Comparison of ENCODE assay signal across 23 cellular contexts in genomic region chr6:166252601-166253000, GRCh38. TPM values are rescaled to one million over a fixed set of nuclear protein-coding genes. Genes with fewer than 3 reads are reported as not detected.
A peak's percentile ranks its signal among the peaks of the same experiment; 100 is the strongest.
DNase-seq lines count a peak whose midpoint lies in the region; FAIRE-seq and TF ChIP-seq lines count a peak whose summit lies in the region.
"Had no signal": no experiment of that assay in that cellular context is flagged by ENCODE, and none has a peak within 500 bp of the region (broad histone marks: within the 10 kb centered on the region; RNA-seq: fewer than 3 reads in every experiment).

No MANE protein-coding gene starts in this region.

- intact Hi-C loops in spleen (cut with DNase I; ENCODE audit: low total_unique reads): no loop called here

- no peak overlapping the region for H2BK12ac ChIP-seq in H1 (ENCODE audit: low read depth, low read length)

- 89% methylated on average over 7 of the region's 27 CpGs; no CpG with 5 or more reads in 1 of the 2 experiments for WGBS in H1 (ENCODE audit: extremely low coverage in 1 of 2, insufficient coverage in 1 of 2, insufficient read length in 1 of 2, insufficient replicate concordance in 2 of 2, low coverage in 1 of 2, low lambda C conversion rate in 2 of 2, missing lambda C conversion rate in 1 of 2), 2 experiments
- WGBS in spleen, 5 donors: 92 to 97% (median 93%) methylated on average over 24 to 27 of the region's 27 CpGs

- peak overlapping the region in 4 of 10 experiments; percentile 53 to 66 (median 62); a peak in 5 of 20 replicates for H3K4me3 ChIP-seq in BLaER1 treated with 17β-estradiol and CSF1 and Interleukin-3, amounts not matched to agents 10 nM and 100 nM
- H3K4me3 ChIP-seq in Karpas-422 (ENCODE audit: low read length) (no peak overlapping the region), H1 (ENCODE audit: extremely low read depth in 1 of 4, insufficient read depth in 2 of 4, low read depth in 3 of 4, low read length in 4 of 4) (no peak overlapping the region), spleen (peak overlapping the region in 1 of 8 donors; percentile 41)

- peaks cover 0 to 8% (median 0%) of the 10 kb centered on the region in 11 experiments; a peak in 3 of 22 replicates for H4K20me1 ChIP-seq in BLaER1 treated with 17β-estradiol and CSF1 and Interleukin-3, amounts not matched to agents 10 nM and 100 nM
- H4K20me1 ChIP-seq in Karpas-422 (ENCODE audit: insufficient read depth, low read depth, low read length) (no peaks in the 10 kb centered on the region), H1 (replicated peaks in 1 of 2; ENCODE audit: control insufficient read depth in 1 of 2, insufficient read depth in 2 of 2, low read length in 2 of 2) (no peaks in the 10 kb centered on the region)

- DNase-seq in Karpas-422 (no peak), H1 (ENCODE audit: low read depth in 1 of 2, low spot score in 2 of 2) (no peak), spleen (peak; percentile 82), iPS-NIHi11 (ENCODE audit: low spot score) (no peak), DMS79 (lab: John Stamatoyannopoulos, UW) (no peak), NCI-H2196 (lab: John Stamatoyannopoulos, UW; ENCODE audit: unreplicated experiment) (no peak), cerebellar nuclear complex (lab: John Stamatoyannopoulos, UW) (no peak)
- DNase-seq: GDM1, HFFc6, KBM-7, NCI-H1694 treated with DMSO at 0.1 percent for 48 hours, NCI-H510A treated with DMSO at 0.1 percent for 48 hours, OCI-M1, SHP77 treated with DMSO at 0.1 percent for 48 hours had no signal

- no peaks in the 10 kb centered on the region for H3K79me2 ChIP-seq in Karpas-422 (ENCODE audit: low read length)
- H3K79me2 ChIP-seq in H1 (ENCODE audit: control insufficient read depth in 1 of 2, insufficient read depth in 2 of 2, low read length in 2 of 2): no peaks in the 10 kb centered on the region

- no peak overlapping the region for H4K8ac ChIP-seq in H1 (ENCODE audit: extremely low read depth, insufficient read depth, low read length)

- H3K4ac ChIP-seq in H1 (replicated peaks; ENCODE audit: insufficient read length, low read depth, low read length): peak overlapping the region; percentile 38

- no peak overlapping the region for H2BK20ac ChIP-seq in H1 (ENCODE audit: low read length)

- H3K79me1 ChIP-seq in H1 (ENCODE audit: low read depth, low read length): no peaks in the 10 kb centered on the region

- FAIRE-seq in H1 (lab: Jason Lieb, UNC): no peak
- FAIRE-seq: A549, GM19239, HepG2 had no signal

- no peak overlapping the region for H2AK5ac ChIP-seq in H1 (ENCODE audit: low read depth, low read length)

- no peak for TF ChIP-seq CTCF in H1 (IDR thresholded peaks at IDR 0.05; ENCODE audit: control extremely low read depth in 1 of 3, insufficient read depth in 1 of 3, low read depth in 1 of 3, low read length in 3 of 3)
- TF ChIP-seq CTCF in spleen (IDR thresholded peaks at IDR 0.05 in 8 of 11, conservative IDR thresholded peaks at IDR 0.05 in 3 of 11): no peak

- H3K9me3 ChIP-seq in BLaER1 treated with 17β-estradiol and CSF1 and Interleukin-3, amounts not matched to agents 10 nM and 100 nM (replicated peaks in 1 of 11): peaks cover 0 to 4% (median 0%) of the 10 kb centered on the region in 11 experiments; a peak in 2 of 22 replicates
- H3K9me3 ChIP-seq in Karpas-422 (ENCODE audit: low read length) (no peaks in the 10 kb centered on the region), H1 (ENCODE audit: insufficient read depth in 2 of 2, low read depth in 1 of 2, low read length in 1 of 2) (no peaks in the 10 kb centered on the region; a peak in 1 of 4 replicates), spleen (no peaks in the 10 kb centered on the region)
- H3K9me3 ChIP-seq: A549, SK-N-SH had no signal

- H3K56ac ChIP-seq in H1 (replicated peaks; ENCODE audit: insufficient read length, low read depth, low read length): no peak overlapping the region

- no peak overlapping the region for H4K5ac ChIP-seq in H1 (ENCODE audit: insufficient read length, low read depth, low read length)

- H2BK15ac ChIP-seq in H1 (ENCODE audit: low read length): no peak overlapping the region

- no peak overlapping the region for H2AFZ ChIP-seq in Karpas-422 (ENCODE audit: low read length)
- H2AFZ ChIP-seq in H1 (ENCODE audit: low read length): no peak overlapping the region

- H3K36me3 ChIP-seq in BLaER1 treated with 17β-estradiol and CSF1 and Interleukin-3, amounts not matched to agents 10 nM and 100 nM: no peaks in the 10 kb centered on the region
- H3K36me3 ChIP-seq in Karpas-422 (ENCODE audit: insufficient read depth, low read length) (no peaks in the 10 kb centered on the region), H1 (ENCODE audit: control insufficient read depth in 2 of 4, insufficient read depth in 4 of 4, low read length in 3 of 4) (no peaks in the 10 kb centered on the region), spleen (no peaks in the 10 kb centered on the region)

- H3K9me2 ChIP-seq in Karpas-422 (replicated peaks; ENCODE audit: insufficient read depth, low read length): no peaks in the 10 kb centered on the region
- H3K9me2 ChIP-seq: SK-N-SH had no signal

- peak overlapping the region; percentile 90 to 99 (median 96); a peak in 18 of 22 replicates for H3K4me2 ChIP-seq in BLaER1 treated with 17β-estradiol and CSF1 and Interleukin-3, amounts not matched to agents 10 nM and 100 nM
- H3K4me2 ChIP-seq in Karpas-422 (ENCODE audit: low read depth, low read length, poor library complexity, severe bottlenecking) (peak overlapping the region; percentile 66), H1 (ENCODE audit: insufficient read depth in 1 of 2, low read depth in 2 of 2, low read length in 2 of 2) (peak overlapping the region in 1 of 2 experiments; percentile 58; a peak in 1 of 4 replicates)
- H3K4me2 ChIP-seq: SK-N-SH had no signal

- no peak overlapping the region for H2BK5ac ChIP-seq in H1 (ENCODE audit: low read depth, low read length)

- H4K91ac ChIP-seq in H1 (replicated peaks; ENCODE audit: insufficient read length, low read length): no peak overlapping the region

- no peak for TF ChIP-seq RAD21 in H1 (IDR thresholded peaks at IDR 0.05 in 1 of 2, conservative IDR thresholded peaks at IDR 0.05 in 1 of 2; ENCODE audit: low read depth in 2 of 2, low read length in 2 of 2)

- CTCF ChIA-PET in H1 (lab: Charles Lee; ENCODE audit: partially characterized antibody): interaction anchor here (0.6 to 1.8 kb wide), 4 partner anchors 10 to 1801 kb away, joined by 3 to 4 read pairs (median 3); no protein-coding TSS in a partner anchor

- no peak for TF ChIP-seq POLR2A in H1 (IDR thresholded peaks at IDR 0.05; ENCODE audit: control extremely low read depth in 1 of 2, low read depth in 2 of 2, low read length in 2 of 2)
- TF ChIP-seq POLR2A in spleen (IDR thresholded peaks at IDR 0.05): no peak

- peaks cover 11 to 36% (median 31%) of the 10 kb centered on the region in 10 experiments for H3K4me1 ChIP-seq in BLaER1 treated with 17β-estradiol and CSF1 and Interleukin-3, amounts not matched to agents 10 nM and 100 nM
- H3K4me1 ChIP-seq in Karpas-422 (ENCODE audit: low read length): peaks cover 16% of the 10 kb centered on the region
- H3K4me1 ChIP-seq in H1 (replicated peaks in 1 of 4; ENCODE audit: control insufficient read depth in 3 of 4, insufficient read depth in 4 of 4, low read length in 3 of 4): no peaks in the 10 kb centered on the region
- peaks cover 7 to 25% (median 16%) of the 10 kb centered on the region in 6 donors for H3K4me1 ChIP-seq in spleen
- H3K4me1 ChIP-seq: A549 had no signal

- no peak overlapping the region for H3K14ac ChIP-seq in H1 (ENCODE audit: insufficient read length)

- H3K27me3 ChIP-seq in BLaER1 treated with 17β-estradiol and CSF1 and Interleukin-3, amounts not matched to agents 10 nM and 100 nM: peaks cover 33 to 44% (median 37%) of the 10 kb centered on the region in 11 experiments
- H3K27me3 ChIP-seq in Karpas-422 (ENCODE audit: low read length) (no peaks in the 10 kb centered on the region), H1 (replicated peaks in 1 of 4; ENCODE audit: control insufficient read depth in 3 of 4, extremely low read depth in 1 of 4, insufficient read depth in 3 of 4, low read length in 3 of 4) (peaks cover 15 to 46% (median 35%) of the 10 kb centered on the region in 4 experiments), spleen (replicated peaks in 1 of 7) (peaks cover 0 to 37% (median 18%) of the 10 kb centered on the region in 7 donors)

- H3K18ac ChIP-seq in H1 (ENCODE audit: extremely low read depth, low read length): no peak overlapping the region

- H3K9ac ChIP-seq in BLaER1 treated with 17β-estradiol and CSF1 and Interleukin-3, amounts not matched to agents 10 nM and 100 nM: no peak overlapping the region
- H3K9ac ChIP-seq in Karpas-422 (ENCODE audit: low read length) (no peak overlapping the region), H1 (replicated peaks in 1 of 4; ENCODE audit: extremely low read depth in 1 of 4, low read depth in 3 of 4, low read length in 3 of 4) (no peak overlapping the region)
- H3K9ac ChIP-seq: SK-N-SH had no signal

- no peak for TF ChIP-seq EP300 in H1 (IDR thresholded peaks at IDR 0.05; ENCODE audit: borderline replicate concordance in 1 of 2, low read depth in 2 of 2, low read length in 2 of 2)

- no peak overlapping the region for H3K27ac ChIP-seq in BLaER1 treated with 17β-estradiol and CSF1 and Interleukin-3, amounts not matched to agents 10 nM and 100 nM
- H3K27ac ChIP-seq in Karpas-422 (ENCODE audit: low read length) (no peak overlapping the region), H1 (ENCODE audit: low read depth, low read length) (no peak overlapping the region), spleen (peak overlapping the region in 1 of 8 donors; percentile 91)
- H3K27ac ChIP-seq: C4-2B had no signal

- H3K23me2 ChIP-seq in H1 (ENCODE audit: low read depth, low read length): no peaks in the 10 kb centered on the region; the same call in 1 of the 2 replicates

- POLR2A ChIA-PET in H1 (lab: Charles Lee; ENCODE audit: partially characterized antibody): no interaction called here

- no peak overlapping the region for H2BK120ac ChIP-seq in H1 (replicated peaks; ENCODE audit: low read depth, low read length)

- H3K23ac ChIP-seq in H1 (ENCODE audit: insufficient read length): no peak overlapping the region

TF ChIP-seq in H1, 55 proteins besides CTCF, POLR2A, EP300 and RAD21 (continues in another document):
- no peak for TF ChIP-seq POLR2AphosphoS5 (IDR thresholded peaks at IDR 0.05; ENCODE audit: low read depth, low read length)

RNA-seq across cellular contexts. Expression of gene PRR18, which starts 55.6 kb away (rescaled TPM):
- total RNA-seq in Karpas-422 (2014; rRNA removed; shearing (Covaris generic); ENCODE audit: low replicate concordance): 0.14 TPM in 1 of 2 replicates, not detected in the other
- total RNA-seq in H1 (2021; fragmentation: NEBNext Ultra II Directional; extraction: Animal tissue kit (Norgen Biotek cat#: 25700)): 0.19 and 0.23 TPM in 2 replicates
- polyA plus RNA-seq in H1 (2011; rRNA removed): 0.08 and 0.16 TPM in 2 replicates
- polyA plus RNA-seq in H1 (2011; cell fraction: cytosol; rRNA removed): 0.13 TPM
- 0.17 TPM for polyA plus RNA-seq in H1 (2011; cell fraction: nucleus; rRNA removed)
- polyA plus RNA-seq in H1 (2012, experiment 1 of 2): 0.11 to 0.25 TPM (median 0.18 TPM) in 3 of 4 replicates, not detected in the other
- polyA plus RNA-seq in H1 (2012, experiment 2 of 2): 0.12 TPM
- 0.18 TPM for polyA plus RNA-seq in H1 (2013, experiment 1 of 2)
- 0.26 TPM for polyA plus RNA-seq in H1 (2013, experiment 2 of 2)
- 0.09 and 0.10 TPM in 2 replicates for polyA minus RNA-seq in H1 (2011; rRNA and poly(A)+ RNA removed)
- 2.0 TPM for polyA minus RNA-seq in H1 (2011; cell fraction: cytosol; rRNA and poly(A)+ RNA removed)
- polyA minus RNA-seq in H1 (2011; cell fraction: nucleus; rRNA and poly(A)+ RNA removed): 0.80 TPM
- total RNA-seq in spleen: under 1 TPM in 2 of 7 donors, not detected in 5; 0.28 to 0.30 TPM
- polyA plus RNA-seq in spleen: under 1 TPM in 2 of 3 donors, not detected in 1; 0.03 to 0.08 TPM
- total RNA-seq: Daoy, H4, HFFc6, RPMI7951 had no signal
